In the genomic region with DNA sequence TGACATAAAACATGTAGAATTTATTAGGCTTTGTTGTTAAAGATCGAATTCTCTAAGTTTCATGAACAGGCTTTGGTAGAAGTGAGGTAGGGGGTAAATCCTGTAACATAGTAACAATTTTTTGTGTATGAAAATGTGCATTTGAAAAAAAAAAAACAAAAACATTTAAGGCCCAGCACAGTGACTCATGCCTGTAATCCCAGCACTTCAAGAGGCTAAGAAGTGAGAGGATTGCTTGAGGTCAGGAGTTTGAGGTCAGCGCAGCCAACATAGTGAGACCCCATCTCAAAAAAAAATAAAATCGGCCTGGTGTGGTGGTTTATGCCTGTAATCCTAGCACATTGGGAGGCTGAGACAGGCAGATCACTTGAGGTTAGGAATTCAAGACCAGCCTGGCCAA, we compare ENCODE assay signal across 22 cellular contexts.
"Had no signal": no experiment of that assay in that cellular context is flagged by ENCODE, and none has a peak within 500 bp of the region (broad histone marks: within the 10 kb centered on the region; RNA-seq: fewer than 3 reads in every experiment).

No MANE protein-coding gene starts in this region.

- H3K27ac ChIP-seq: adrenal gland, esophagus squamous epithelium, hepatocyte, left ventricle myocardium inferior, psoas muscle, right atrium auricular region, tibial artery, VCaP had no signal

- H3K9me3 ChIP-seq: adrenal gland, esophagus squamous epithelium, left ventricle myocardium inferior, psoas muscle, right atrium auricular region, tibial artery had no signal

- H3K4me2 ChIP-seq: hepatocyte had no signal

- H3K79me2 ChIP-seq: hepatocyte had no signal

- H3K27me3 ChIP-seq: adrenal gland, esophagus squamous epithelium, hepatocyte, right atrium auricular region, tibial artery had no signal

- H3K36me3 ChIP-seq: adrenal gland, esophagus squamous epithelium, left ventricle myocardium inferior had no signal

- H3K4me3 ChIP-seq: adrenal gland, esophagus squamous epithelium, hepatocyte, left ventricle myocardium inferior, psoas muscle, right atrium auricular region, tibial artery had no signal

- DNase-seq: activated CD4-positive, alpha-beta T cell treated with anti-CD3 and anti-CD28 coated beads, Interleukin-2, amount 10 ng/mL, durations not matched to agents 7 days and 5 days; activated CD8-positive, alpha-beta T cell treated with anti-CD3 and anti-CD28 coated beads for 36 hours; activated gamma-delta T cell treated with Interleukin-2 at 50 U/mL for 16 hours; activated T-cell treated with anti-CD3 and anti-CD28 coated beads, Interleukin-2, amount 50 U/mL, for 1 hour; adrenal gland; cerebellar nuclear complex; cortex of kidney; endodermal cell; esophagus squamous epithelium; glutamatergic neuron; immature natural killer cell; kidney glomerular epithelial cell; left ventricle myocardium inferior; naive thymus-derived CD8-positive, alpha-beta T cell; psoas muscle; stimulated activated CD4-positive, alpha-beta T cell treated with anti-CD3 and anti-CD28 coated beads, Interleukin-1b, Interleukin-23, amount 100 ng/mL, for 48 hours; substantia nigra; tibial artery had no signal

- ATAC-seq: activated CD4-positive, CD25-positive, alpha-beta regulatory T cell treated with anti-CD3 and anti-CD28 coated beads, Interleukin-2, amount 50 U/mL, for 24 hours; activated CD8-positive, alpha-beta T cell treated with anti-CD3 and anti-CD28 coated beads for 36 hours; naive thymus-derived CD8-positive, alpha-beta T cell; psoas muscle had no signal

- H3K4me1 ChIP-seq: adrenal gland, left ventricle myocardium inferior, psoas muscle, right atrium auricular region, tibial artery had no signal

- H2AFZ ChIP-seq: hepatocyte had no signal
